In the genomic region with DNA sequence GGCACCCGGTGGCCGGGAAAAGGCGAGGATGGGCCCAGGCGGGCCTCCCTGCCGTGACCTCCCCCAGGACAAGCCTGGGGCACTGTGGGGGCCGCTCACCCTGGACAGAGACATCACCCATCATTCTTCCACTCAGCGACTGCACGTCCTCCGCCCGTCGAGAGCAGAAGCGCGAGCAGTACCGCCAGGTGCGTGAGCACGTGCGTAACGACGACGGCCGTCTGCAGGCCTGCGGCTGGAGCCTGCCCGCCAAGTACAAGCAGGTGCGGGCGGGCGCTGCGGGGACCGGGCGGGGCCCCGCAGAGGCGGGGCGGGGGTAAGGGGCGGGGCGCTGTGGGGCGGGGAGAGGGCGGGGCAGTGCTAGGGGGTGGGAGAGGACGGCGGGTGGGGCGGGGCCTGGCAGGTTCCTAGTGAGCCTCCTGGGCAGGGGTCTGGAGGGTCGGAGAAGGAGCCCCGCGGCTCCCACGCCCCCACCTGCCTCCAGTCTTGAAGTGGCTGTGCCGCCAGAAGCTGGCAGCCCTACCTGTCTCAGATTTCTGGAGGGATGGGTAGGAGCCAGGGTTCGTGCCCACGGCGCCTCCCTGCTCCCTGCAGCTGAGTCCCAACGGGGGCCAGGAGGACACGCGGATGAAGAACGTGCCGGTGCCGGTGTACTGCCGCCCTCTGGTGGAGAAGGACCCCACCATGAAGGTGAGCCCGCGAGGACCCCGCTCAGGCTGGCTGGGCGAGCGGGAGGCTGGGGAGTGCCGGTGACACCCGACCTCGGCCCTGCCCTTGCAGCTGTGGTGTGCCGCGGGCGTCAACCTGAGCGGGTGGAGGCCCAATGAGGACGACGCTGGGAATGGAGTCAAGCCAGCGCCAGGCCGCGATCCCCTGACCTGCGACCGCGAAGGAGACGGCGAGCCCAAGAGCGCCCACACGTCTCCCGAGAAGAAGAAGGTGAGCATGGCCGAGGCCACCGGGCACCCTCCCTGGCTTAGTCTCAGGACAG, we compare ENCODE assay signal across 8 cellular contexts. TPM values are rescaled to one million over a fixed set of nuclear protein-coding genes. Genes with fewer than 3 reads are reported as not detected.
DNase-seq lines count a peak whose midpoint lies in the region; FAIRE-seq and TF ChIP-seq lines count a peak whose summit lies in the region.

No MANE protein-coding gene starts in this region.

- CTCF ChIA-PET in activated CD4-positive, alpha-beta T cell treated with anti-CD3 and anti-CD28 coated beads, Interleukin-2, amount 10 ng/mL, durations not matched to agents 7 days and 5 days (lab: Charles Lee), result interaction anchor here (0.9 to 1.0 kb wide), 3 partner anchors 9 to 447 kb away, joined by 3 to 4 read pairs (median 3); no protein-coding TSS in a partner anchor

- H3K27me3 Mint-ChIP-seq in activated CD4-positive, alpha-beta T cell treated with anti-CD3 and anti-CD28 coated beads, Interleukin-2, amount 10 ng/mL, durations not matched to agents 7 days and 5 days, result no peaks in the 10 kb centered on the region

- H4K20me1 ChIP-seq in keratinocyte (ENCODE audit: control insufficient read depth, extremely low read depth, insufficient read depth, low read length), result no peaks in the 10 kb centered on the region

- no peak for FAIRE-seq in keratinocyte (lab: Jason Lieb, UNC)

- no peak overlapping the region for H3K4me3 Mint-ChIP-seq in activated CD4-positive, alpha-beta T cell treated with anti-CD3 and anti-CD28 coated beads, Interleukin-2, amount 10 ng/mL, durations not matched to agents 7 days and 5 days

- TF ChIP-seq CTCF in AG10803 (conservative IDR thresholded peaks at IDR 0.05; ENCODE audit: low read length) (peak; percentile 22), cardiac fibroblast (IDR thresholded peaks at IDR 0.05; ENCODE audit: low read depth, low read length) (peak; percentile 35), keratinocyte (optimal IDR thresholded peaks at IDR 0.05 in 1 of 3, IDR thresholded peaks at IDR 0.05 in 1 of 3, conservative IDR thresholded peaks at IDR 0.05 in 1 of 3; ENCODE audit: extremely low read depth in 1 of 3, insufficient read depth in 2 of 3, low read length in 3 of 3) (peak; percentile 37 to 87 (median 60))

- H3K4me2 ChIP-seq in keratinocyte (ENCODE audit: control insufficient read depth, extremely low read depth, insufficient read depth, low read depth, low read length), result no peak overlapping the region

- dilution Hi-C loops in keratinocyte (cut with MboI; ENCODE audit: extremely low pct_ligation_motif_present, low sequenced_read_pairs), result no loop called here

- H3K27ac Mint-ChIP-seq in activated CD4-positive, alpha-beta T cell treated with anti-CD3 and anti-CD28 coated beads, Interleukin-2, amount 10 ng/mL, durations not matched to agents 7 days and 5 days, result no peak overlapping the region

- H3K4me1 ChIP-seq in HUES48 (ENCODE audit: control insufficient read depth, insufficient read depth, low read length) (peaks cover 6% of the 10 kb centered on the region; the same call in 1 of the 2 replicates), keratinocyte (ENCODE audit: control insufficient read depth, extremely low read depth, insufficient read depth, low read length) (peaks cover 3% of the 10 kb centered on the region)

- no peaks in the 10 kb centered on the region for H3K9me3 Mint-ChIP-seq in activated CD4-positive, alpha-beta T cell treated with anti-CD3 and anti-CD28 coated beads, Interleukin-2, amount 10 ng/mL, durations not matched to agents 7 days and 5 days

- POLR2A ChIA-PET in activated CD4-positive, alpha-beta T cell treated with anti-CD3 and anti-CD28 coated beads, Interleukin-2, amount 10 ng/mL, durations not matched to agents 7 days and 5 days (lab: Charles Lee), result no interaction called here

- no peak overlapping the region for H3K9ac ChIP-seq in HUES48 (ENCODE audit: low read depth, low read length)
- no peak overlapping the region for H3K9ac ChIP-seq in keratinocyte (ENCODE audit: control insufficient read depth, extremely low read depth, insufficient read depth, low read length)

- H2AFZ ChIP-seq in keratinocyte (ENCODE audit: control insufficient read depth, low read length), result no peak overlapping the region

- H3K79me2 ChIP-seq in keratinocyte (ENCODE audit: control insufficient read depth, insufficient read depth, low read length), result no peaks in the 10 kb centered on the region

- H3K4me3 ChIP-seq in AG10803 (ENCODE audit: low read length) (no peak overlapping the region), HUES48 (ENCODE audit: low read depth, low read length) (peak overlapping the region; percentile 52), cardiac fibroblast (replicated peaks in 1 of 2; ENCODE audit: low read depth in 2 of 2, low read length in 2 of 2) (no peak overlapping the region), keratinocyte (ENCODE audit: control insufficient read depth in 2 of 3, extremely low read depth in 1 of 3, insufficient read depth in 2 of 3, low read depth in 1 of 3, low read length in 3 of 3) (no peak overlapping the region)

- H3K36me3 Mint-ChIP-seq in activated CD4-positive, alpha-beta T cell treated with anti-CD3 and anti-CD28 coated beads, Interleukin-2, amount 10 ng/mL, durations not matched to agents 7 days and 5 days (ENCODE audit: low read depth), result peaks cover 13% of the 10 kb centered on the region

- H3K27me3 ChIP-seq in HUES48 (ENCODE audit: control insufficient read depth, insufficient read depth, low read length) (no peaks in the 10 kb centered on the region), keratinocyte (ENCODE audit: control insufficient read depth, extremely low read depth, insufficient read depth, low read length) (no peaks in the 10 kb centered on the region)

- H3K36me3 ChIP-seq in HUES48 (ENCODE audit: control insufficient read depth, insufficient read depth, low read length) (peaks cover 27% of the 10 kb centered on the region; the same call in 1 of the 2 replicates), keratinocyte (ENCODE audit: control insufficient read depth in 2 of 2, extremely low read depth in 1 of 2, insufficient read depth in 2 of 2, low read length in 2 of 2) (peaks cover 17 to 34% of the 10 kb centered on the region in 2 experiments)

- DNase-seq in AG10803 (ENCODE audit: low read depth) (no peak), cardiac fibroblast (ENCODE audit: low read depth in 2 of 2) (peak; percentile 24 to 32), keratinocyte (ENCODE audit: low read depth, low spot score) (no peak), GM03348 (ENCODE audit: low spot score) (no peak)
- DNase-seq in central memory CD4-positive, alpha-beta T cell, result no peak
- no peak for DNase-seq in effector CD4-positive, alpha-beta T cell
- DNase-seq in activated CD4-positive, alpha-beta T cell treated with anti-CD3 and anti-CD28 coated beads, Interleukin-2, amount 10 ng/mL, durations not matched to agents 7 days and 5 days, result no peak

- no peaks in the 10 kb centered on the region for H3K9me1 ChIP-seq in keratinocyte (ENCODE audit: control insufficient read depth, extremely low read depth, insufficient read depth, low read length)

- H3K4me1 Mint-ChIP-seq in activated CD4-positive, alpha-beta T cell treated with anti-CD3 and anti-CD28 coated beads, Interleukin-2, amount 10 ng/mL, durations not matched to agents 7 days and 5 days, result peaks cover 2% of the 10 kb centered on the region

- H3K27ac ChIP-seq in HUES48 (ENCODE audit: low read depth, low read length), result no peak overlapping the region
- H3K27ac ChIP-seq in keratinocyte (ENCODE audit: control insufficient read depth, insufficient read depth, low read length), result no peak overlapping the region

- H3K9me3 ChIP-seq in HUES48 (ENCODE audit: control insufficient read depth, insufficient read depth, low read length) (no peaks in the 10 kb centered on the region), keratinocyte (ENCODE audit: control insufficient read depth, low read depth, low read length) (no peaks in the 10 kb centered on the region)

RNA-seq across cellular contexts. Expression of gene NME3, which starts 7.5 kb away (rescaled TPM):
- 9.8 to 32.7 TPM (median 10.1 TPM) in 3 replicates for polyA plus RNA-seq in keratinocyte
- 23.5 TPM for polyA plus RNA-seq in keratinocyte (2011; ENCODE audit: low read depth)
- polyA plus RNA-seq in keratinocyte (2011; cell fraction: cytosol; rRNA removed), result 5.8 and 20.4 TPM in 2 replicates
- polyA plus RNA-seq in keratinocyte (2011; cell fraction: nucleus; rRNA removed), result 32.0 and 47.3 TPM in 2 replicates
- 22.5 and 26.7 TPM in 2 replicates for polyA plus RNA-seq in keratinocyte (2012; ENCODE audit: low replicate concordance)
- polyA minus RNA-seq in keratinocyte, result 2.3 to 4.5 TPM (median 2.5 TPM) in 3 replicates
- 34.9 TPM for polyA minus RNA-seq in keratinocyte (2011; cell fraction: cytosol; rRNA and poly(A)+ RNA removed)
- 5.4 and 9.2 TPM in 2 replicates for polyA minus RNA-seq in keratinocyte (2011; cell fraction: nucleus; rRNA and poly(A)+ RNA removed)
- 10 to 100 TPM; 31.3 to 47.4 TPM for total RNA-seq in activated CD4-positive, alpha-beta T cell treated with anti-CD3 and anti-CD28 coated beads, Interleukin-2, amount 10 ng/mL, durations not matched to agents 7 days and 5 days

RNA-seq across cellular contexts. Expression of gene EME2, which starts 8.8 kb away (rescaled TPM):
- 6.3 to 19.3 TPM (median 7.6 TPM) in 3 replicates for polyA plus RNA-seq in keratinocyte
- 1.2 TPM for polyA plus RNA-seq in keratinocyte (2011; ENCODE audit: low read depth)
- 3.6 and 6.8 TPM in 2 replicates for polyA plus RNA-seq in keratinocyte (2011; cell fraction: cytosol; rRNA removed)
- 51.2 and 73.5 TPM in 2 replicates for polyA plus RNA-seq in keratinocyte (2011; cell fraction: nucleus; rRNA removed)
- polyA plus RNA-seq in keratinocyte (2012; ENCODE audit: low replicate concordance), result 3.9 and 6.8 TPM in 2 replicates
- 4.5 to 6.7 TPM (median 5.7 TPM) in 3 replicates for polyA minus RNA-seq in keratinocyte
- polyA minus RNA-seq in keratinocyte (2011; cell fraction: cytosol; rRNA and poly(A)+ RNA removed), result 11.9 TPM
- polyA minus RNA-seq in keratinocyte (2011; cell fraction: nucleus; rRNA and poly(A)+ RNA removed), result 22.3 and 23.7 TPM in 2 replicates
- 10 to 100 TPM; 28.7 to 33.4 TPM for total RNA-seq in activated CD4-positive, alpha-beta T cell treated with anti-CD3 and anti-CD28 coated beads, Interleukin-2, amount 10 ng/mL, durations not matched to agents 7 days and 5 days

RNA-seq across cellular contexts. Expression of gene MRPS34, which starts 9.1 kb away (rescaled TPM):
- polyA plus RNA-seq in keratinocyte, result 62.9 to 74.3 TPM (median 68.0 TPM) in 3 replicates
- polyA plus RNA-seq in keratinocyte (2011; ENCODE audit: low read depth), result 53.0 TPM
- polyA plus RNA-seq in keratinocyte (2011; cell fraction: cytosol; rRNA removed), result 39.4 and 75.2 TPM in 2 replicates
- 30.1 and 35.3 TPM in 2 replicates for polyA plus RNA-seq in keratinocyte (2011; cell fraction: nucleus; rRNA removed)
- 58.2 and 99.4 TPM in 2 replicates for polyA plus RNA-seq in keratinocyte (2012; ENCODE audit: low replicate concordance)
- 16.9 to 21.9 TPM (median 17.0 TPM) in 3 replicates for polyA minus RNA-seq in keratinocyte
- polyA minus RNA-seq in keratinocyte (2011; cell fraction: cytosol; rRNA and poly(A)+ RNA removed), result 75.8 TPM
- polyA minus RNA-seq in keratinocyte (2011; cell fraction: nucleus; rRNA and poly(A)+ RNA removed), result 11.4 and 12.8 TPM in 2 replicates
- total RNA-seq in activated CD4-positive, alpha-beta T cell treated with anti-CD3 and anti-CD28 coated beads, Interleukin-2, amount 10 ng/mL, durations not matched to agents 7 days and 5 days, result 100 to 1,000 TPM in 1 of 2 experiments, 10 to 100 TPM in 1; 93.6 to 105 TPM

RNA-seq across cellular contexts. Expression of gene SPSB3, which starts 18.6 kb away (rescaled TPM):
- 9.5 to 18.3 TPM (median 12.2 TPM) in 3 replicates for polyA plus RNA-seq in keratinocyte
- polyA plus RNA-seq in keratinocyte (2011; ENCODE audit: low read depth), result 14.0 TPM
- polyA plus RNA-seq in keratinocyte (2011; cell fraction: cytosol; rRNA removed), result 6.7 and 15.3 TPM in 2 replicates
- 33.8 and 41.5 TPM in 2 replicates for polyA plus RNA-seq in keratinocyte (2011; cell fraction: nucleus; rRNA removed)
- 12.3 and 31.5 TPM in 2 replicates for polyA plus RNA-seq in keratinocyte (2012; ENCODE audit: low replicate concordance)
- 3.7 to 8.5 TPM (median 6.6 TPM) in 3 replicates for polyA minus RNA-seq in keratinocyte
- polyA minus RNA-seq in keratinocyte (2011; cell fraction: cytosol; rRNA and poly(A)+ RNA removed), result 17.8 TPM
- 6.1 and 9.4 TPM in 2 replicates for polyA minus RNA-seq in keratinocyte (2011; cell fraction: nucleus; rRNA and poly(A)+ RNA removed)
- 10 to 100 TPM; 38.0 to 42.9 TPM for total RNA-seq in activated CD4-positive, alpha-beta T cell treated with anti-CD3 and anti-CD28 coated beads, Interleukin-2, amount 10 ng/mL, durations not matched to agents 7 days and 5 days

RNA-seq across cellular contexts. Expression of gene NUBP2, which starts 18.9 kb away (rescaled TPM):
- polyA plus RNA-seq in keratinocyte, result 24.4 to 39.4 TPM (median 34.9 TPM) in 3 replicates
- 6.6 TPM for polyA plus RNA-seq in keratinocyte (2011; ENCODE audit: low read depth)
- 16.3 and 54.8 TPM in 2 replicates for polyA plus RNA-seq in keratinocyte (2011; cell fraction: cytosol; rRNA removed)
- polyA plus RNA-seq in keratinocyte (2011; cell fraction: nucleus; rRNA removed), result 21.8 and 32.0 TPM in 2 replicates
- polyA plus RNA-seq in keratinocyte (2012; ENCODE audit: low replicate concordance), result 27.1 and 51.8 TPM in 2 replicates
- polyA minus RNA-seq in keratinocyte, result 8.4 to 11.7 TPM (median 9.0 TPM) in 3 replicates
- 63.9 TPM for polyA minus RNA-seq in keratinocyte (2011; cell fraction: cytosol; rRNA and poly(A)+ RNA removed)
- polyA minus RNA-seq in keratinocyte (2011; cell fraction: nucleus; rRNA and poly(A)+ RNA removed), result 12.7 and 16.4 TPM in 2 replicates
- total RNA-seq in activated CD4-positive, alpha-beta T cell treated with anti-CD3 and anti-CD28 coated beads, Interleukin-2, amount 10 ng/mL, durations not matched to agents 7 days and 5 days, result 10 to 100 TPM; 40.2 to 53.8 TPM

Comparison
In these comparisons a context has a peak if more than half of its experiments do, and no peak if none do; other contexts are left out.
1. DNase-seq: peak in cardiac fibroblast (2 of 2); none in AG10803 (single experiment), keratinocyte (single experiment), GM03348 (single experiment), central memory CD4-positive, alpha-beta T cell (single experiment), effector CD4-positive, alpha-beta T cell (single experiment) and activated CD4-positive, alpha-beta T cell treated with anti-CD3 and anti-CD28 coated beads, Interleukin-2, amount 10 ng/mL, durations not matched to agents 7 days and 5 days (single experiment).
2. Peak in every context shown above with its lines, with median percentiles within 50 percentile points of each other: CTCF ChIP-seq.